In the genomic region with DNA sequence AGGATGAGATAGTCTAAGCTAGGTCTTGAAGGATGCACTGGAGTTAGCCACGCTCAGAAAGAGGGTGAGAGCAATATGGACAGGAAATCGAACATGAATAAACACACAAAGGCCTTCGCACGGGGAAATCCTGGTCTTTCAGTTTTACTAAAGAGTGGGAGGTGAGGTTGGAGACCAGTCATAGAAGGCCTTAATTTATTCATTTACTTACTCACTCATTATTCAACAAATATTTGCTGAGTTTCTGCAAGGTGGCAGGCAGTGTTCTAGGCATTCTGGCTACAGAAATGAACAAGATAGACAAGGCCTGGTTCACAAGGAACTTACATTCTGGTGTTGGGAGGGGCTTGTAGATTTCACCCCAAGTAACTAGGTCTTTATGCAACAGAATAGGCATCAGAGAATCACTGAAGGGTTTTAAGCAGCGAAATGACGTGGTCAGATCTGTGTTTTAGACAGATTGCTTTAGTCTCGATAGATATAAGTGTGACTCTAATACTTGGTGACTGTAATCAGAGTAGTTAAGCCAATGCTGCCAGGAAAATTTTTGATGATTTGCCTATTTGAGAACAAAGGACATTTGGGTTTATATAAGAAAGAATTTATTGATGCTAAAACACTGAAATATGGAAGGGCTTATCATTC, we compare ENCODE assay signal across 10 cellular contexts.
DNase-seq lines count a peak whose midpoint lies in the region; ATAC-seq and TF ChIP-seq lines count a peak whose summit lies in the region.
"Had no signal": no experiment of that assay in that cellular context is flagged by ENCODE, and none has a peak within 500 bp of the region (broad histone marks: within the 10 kb centered on the region; RNA-seq: fewer than 3 reads in every experiment).

No MANE protein-coding gene starts in this region.

- ATAC-seq in GM18519 (IDR thresholded peaks at IDR 0.05; ENCODE audit: low FRiP score, unreplicated experiment): peak; percentile 72
- ATAC-seq in GM19351 (IDR thresholded peaks at IDR 0.05; ENCODE audit: unreplicated experiment): peak; percentile 73
- ATAC-seq in HG03432 (IDR thresholded peaks at IDR 0.05; ENCODE audit: unreplicated experiment): peak; percentile 78
- peak; percentile 58 for ATAC-seq in mucosa of descending colon

- H3K27me3 ChIP-seq in MG63: no peaks in the 10 kb centered on the region

- peak in 1 of 3 donors; percentile 11 for DNase-seq in mucosa of descending colon
- DNase-seq in NCI-H146 treated with DMSO at 0.1 percent for 48 hours (lab: John Stamatoyannopoulos, UW; ENCODE audit: unreplicated experiment): no peak
- DNase-seq in KBM-7: no peak
- DNase-seq in MG63: no peak
- DNase-seq: immature natural killer cell, naive B cell, NCI-H2081 treated with DMSO at 0.1 percent for 48 hours had no signal

- no peak overlapping the region for H3K4me3 ChIP-seq in mucosa of descending colon
- H3K4me3 ChIP-seq in MG63: no peak overlapping the region

- TF ChIP-seq CTCF in mucosa of descending colon (IDR thresholded peaks at IDR 0.05): no peak

- no peaks in the 10 kb centered on the region for H3K4me1 ChIP-seq in mucosa of descending colon (ENCODE audit: low read depth)

- in situ Hi-C loops in KBM-7 (cut with MboI; ENCODE audit: low pct_unique_long_range_greater_than_20kb, low sequenced_read_pairs): no loop called here

- H3K9me3 ChIP-seq in mucosa of descending colon: no peaks in the 10 kb centered on the region
- H3K9me3 ChIP-seq in MG63: no peaks in the 10 kb centered on the region

- H3K36me3 ChIP-seq in mucosa of descending colon (ENCODE audit: low read depth) (no peaks in the 10 kb centered on the region), MG63 (no peaks in the 10 kb centered on the region)

- intact Hi-C loops in mucosa of descending colon (cut with DNase I, micrococcal nuclease): no loop called here
